In the genomic region with DNA sequence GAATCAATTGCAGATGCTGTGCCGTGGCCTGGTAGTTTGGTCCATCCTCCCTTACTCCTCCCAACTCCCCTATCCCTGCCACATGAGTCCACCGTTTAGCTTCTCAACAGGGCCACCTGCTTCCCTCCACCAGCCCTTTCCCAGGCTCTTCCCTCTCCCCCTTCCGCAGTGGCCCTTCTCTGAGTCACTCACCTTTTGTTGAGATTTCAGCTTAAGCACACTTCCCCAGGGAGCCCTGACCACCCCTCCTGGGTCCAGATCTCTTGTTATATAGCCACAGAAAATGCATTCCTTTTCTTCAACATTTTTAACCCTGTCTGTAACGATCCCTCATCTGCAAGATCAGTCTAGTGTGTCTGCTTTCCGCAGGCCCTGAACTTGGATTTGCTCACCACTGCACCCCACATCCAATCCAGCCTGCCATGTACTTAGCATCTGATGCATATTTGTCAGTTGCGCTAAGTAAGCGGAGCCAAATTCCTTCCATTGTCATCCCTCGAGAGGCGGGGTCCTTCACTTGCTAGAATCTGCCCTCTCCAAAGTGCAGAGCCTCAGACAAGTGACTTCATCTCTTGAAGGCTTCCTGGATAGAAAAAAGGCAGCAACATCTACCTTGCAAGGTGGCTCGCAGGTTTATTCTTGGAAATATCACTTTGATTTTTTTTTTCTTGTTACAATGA, we compare ENCODE assay signal across 20 cellular contexts. TPM values are rescaled to one million over a fixed set of nuclear protein-coding genes. Genes with fewer than 3 reads are reported as not detected.
DNase-seq lines count a peak whose midpoint lies in the region; ATAC-seq, FAIRE-seq and TF ChIP-seq lines count a peak whose summit lies in the region.
"Had no signal": no experiment of that assay in that cellular context is flagged by ENCODE, and none has a peak within 500 bp of the region (broad histone marks: within the 10 kb centered on the region; RNA-seq: fewer than 3 reads in every experiment).

No MANE protein-coding gene starts in this region.

- no peak overlapping the region for H2BK5ac ChIP-seq in H1 (ENCODE audit: low read depth, low read length)
- no peak overlapping the region for H2BK5ac ChIP-seq in mesendoderm (ENCODE audit: low read length)

- ATAC-seq in HG02981 (IDR thresholded peaks at IDR 0.05; ENCODE audit: unreplicated experiment), result no peak
- ATAC-seq: A549, K562, PC-3 had no signal

- H3K9me3 ChIP-seq in HUES48 (ENCODE audit: control insufficient read depth, insufficient read depth, low read length), result no peaks in the 10 kb centered on the region
- no peaks in the 10 kb centered on the region for H3K9me3 ChIP-seq in H1 (ENCODE audit: insufficient read depth in 2 of 2, low read depth in 1 of 2, low read length in 1 of 2)
- no peaks in the 10 kb centered on the region for H3K9me3 ChIP-seq in MM.1S (replicated peaks; ENCODE audit: insufficient read depth, low read length)
- H3K9me3 ChIP-seq: A549, HAP-1, SJSA1 had no signal

- peak overlapping the region; percentile 68 to 70 for H3K4me2 ChIP-seq in H1 (ENCODE audit: insufficient read depth in 1 of 2, low read depth in 2 of 2, low read length in 2 of 2)
- H3K4me2 ChIP-seq in mesendoderm (ENCODE audit: low read length), result no peak overlapping the region
- no peak overlapping the region for H3K4me2 ChIP-seq in MM.1S (ENCODE audit: low read depth, low read length)
- H3K4me2 ChIP-seq: A549 had no signal

- peak overlapping the region; percentile 75 for H2BK120ac ChIP-seq in H1 (replicated peaks; ENCODE audit: low read depth, low read length)
- no peak overlapping the region for H2BK120ac ChIP-seq in mesendoderm (ENCODE audit: low read depth, low read length)

- no peak for TF ChIP-seq EP300 in H1 (IDR thresholded peaks at IDR 0.05; ENCODE audit: borderline replicate concordance in 1 of 2, low read depth in 2 of 2, low read length in 2 of 2)

- CTCF ChIA-PET in H1 (lab: Charles Lee; ENCODE audit: partially characterized antibody), result interaction anchor here (1.0 to 7.4 kb wide), 10 partner anchors 9 to 97 kb away, joined by 3 to 75 read pairs (median 4); no protein-coding TSS in a partner anchor

- H3F3A ChIP-seq in MM.1S (ENCODE audit: insufficient read depth, low read length), result no peaks in the 10 kb centered on the region

- 0 out of 2 replicates have a peak overlapping the region, but pooled peaks have one; percentile 14 for H2BK15ac ChIP-seq in H1 (ENCODE audit: low read length)
- H2BK15ac ChIP-seq in mesendoderm (replicated peaks; ENCODE audit: low read depth), result no peak overlapping the region

- no peaks in the 10 kb centered on the region for H3K9me2 ChIP-seq in MM.1S (replicated peaks; ENCODE audit: insufficient read depth, low read length)

- H3K79me2 ChIP-seq in H1 (ENCODE audit: control insufficient read depth in 1 of 2, insufficient read depth in 2 of 2, low read length in 2 of 2), result no peaks in the 10 kb centered on the region
- no peaks in the 10 kb centered on the region for H3K79me2 ChIP-seq in mesendoderm (ENCODE audit: control insufficient read depth, insufficient read depth, low read length)
- H3K79me2 ChIP-seq in MM.1S (ENCODE audit: low read length), result no peaks in the 10 kb centered on the region

- no peaks in the 10 kb centered on the region for H3K79me1 ChIP-seq in H1 (ENCODE audit: low read depth, low read length)
- no peaks in the 10 kb centered on the region for H3K79me1 ChIP-seq in mesendoderm (ENCODE audit: low read length)

- H2BK20ac ChIP-seq in H1 (ENCODE audit: low read length), result peak overlapping the region; percentile 53; the same call in 1 of the 2 replicates

- DNase-seq in ELF-1 (ENCODE audit: low read depth, low spot score) (peak; percentile 51), H1 (ENCODE audit: low read depth in 1 of 2, low spot score in 2 of 2) (peak in 1 of 2 experiments; percentile 31), mesendoderm (peak; percentile 65), cortex of kidney (lab: John Stamatoyannopoulos, UW) (no peak), MM.1S (no peak), NCI-H1048 (lab: John Stamatoyannopoulos, UW) (no peak)
- DNase-seq: C1 segment of cervical spinal cord, NCI-H1694, NCI-H2171, NCI-H446 treated with DMSO at 0.1 percent for 48 hours, NCI-H748 treated with DMSO at 0.1 percent for 48 hours, PC-3 had no signal

- H3K9ac ChIP-seq in HUES48 (ENCODE audit: low read depth, low read length) (no peak overlapping the region), H1 (replicated peaks in 1 of 4; ENCODE audit: extremely low read depth in 1 of 4, low read depth in 3 of 4, low read length in 3 of 4) (no peak overlapping the region), mesendoderm (ENCODE audit: low read length) (no peak overlapping the region), MM.1S (ENCODE audit: low read length) (no peak overlapping the region)

- peak overlapping the region; percentile 6 for H4K91ac ChIP-seq in H1 (replicated peaks; ENCODE audit: insufficient read length, low read length)

- no peak overlapping the region for H4K8ac ChIP-seq in H1 (ENCODE audit: extremely low read depth, insufficient read depth, low read length)
- H4K8ac ChIP-seq in mesendoderm (ENCODE audit: low read depth, low read length), result no peak overlapping the region

- H3K4ac ChIP-seq in H1 (replicated peaks; ENCODE audit: insufficient read length, low read depth, low read length), result no peak overlapping the region
- no peak overlapping the region for H3K4ac ChIP-seq in mesendoderm (ENCODE audit: low read depth, low read length)

- H3K18ac ChIP-seq in H1 (ENCODE audit: extremely low read depth, low read length) (no peak overlapping the region; the same call in 1 of the 2 replicates), mesendoderm (ENCODE audit: low read length) (no peak overlapping the region)

- 0 out of 2 replicates have a peak overlapping the region, but pooled peaks have one; percentile 25 for H2AK5ac ChIP-seq in H1 (ENCODE audit: low read depth, low read length)
- no peak overlapping the region for H2AK5ac ChIP-seq in mesendoderm (ENCODE audit: low read length)

- H2BK12ac ChIP-seq in H1 (ENCODE audit: low read depth, low read length), result 0 out of 2 replicates have a peak overlapping the region, but pooled peaks have one; percentile 60

- H2AFZ ChIP-seq in H1 (ENCODE audit: low read length) (no peak overlapping the region), MM.1S (ENCODE audit: low read length) (no peak overlapping the region)

- TF ChIP-seq RAD21 in H1 (IDR thresholded peaks at IDR 0.05 in 1 of 2, conservative IDR thresholded peaks at IDR 0.05 in 1 of 2; ENCODE audit: low read depth in 2 of 2, low read length in 2 of 2), result 0 out of 4 replicates have a peak, but pooled peaks of 1 of the 2 experiments have one; percentile 3

- FAIRE-seq in H1 (lab: Jason Lieb, UNC), result peak; percentile 73
- FAIRE-seq: A549, K562 had no signal

- POLR2A ChIA-PET in H1 (lab: Charles Lee; ENCODE audit: partially characterized antibody), result interaction anchor here (1.0 to 2.4 kb wide), 8 partner anchors 9 to 69 kb away, joined by 3 to 7 read pairs (median 4); no protein-coding TSS in a partner anchor

- H3K4me1 ChIP-seq in HUES48 (ENCODE audit: control insufficient read depth, insufficient read depth, low read length) (peaks cover 35% of the 10 kb centered on the region), H1 (replicated peaks in 1 of 4; ENCODE audit: control insufficient read depth in 3 of 4, insufficient read depth in 4 of 4, low read length in 3 of 4) (peaks cover 18 to 48% (median 30%) of the 10 kb centered on the region in 4 experiments), mesendoderm (ENCODE audit: control insufficient read depth, low read depth, low read length) (peaks cover 5% of the 10 kb centered on the region), MM.1S (ENCODE audit: low read length) (no peaks in the 10 kb centered on the region)
- H3K4me1 ChIP-seq: A549, HAP-1, SJSA1 had no signal

- H3K27me3 ChIP-seq in HUES48 (ENCODE audit: control insufficient read depth, insufficient read depth, low read length) (no peaks in the 10 kb centered on the region), H1 (replicated peaks in 1 of 4; ENCODE audit: control insufficient read depth in 3 of 4, extremely low read depth in 1 of 4, insufficient read depth in 3 of 4, low read length in 3 of 4) (no peaks in the 10 kb centered on the region), mesendoderm (ENCODE audit: insufficient read depth, low read length, poor library complexity) (no peaks in the 10 kb centered on the region), MM.1S (replicated peaks; ENCODE audit: insufficient read depth, low read length) (no peaks in the 10 kb centered on the region)
- H3K27me3 ChIP-seq: SJSA1 had no signal

- TF ChIP-seq POLR2A in H1 (IDR thresholded peaks at IDR 0.05; ENCODE audit: control extremely low read depth in 1 of 2, low read depth in 2 of 2, low read length in 2 of 2), result no peak

- H4K20me1 ChIP-seq in H1 (replicated peaks in 1 of 2; ENCODE audit: control insufficient read depth in 1 of 2, insufficient read depth in 2 of 2, low read length in 2 of 2), result no peaks in the 10 kb centered on the region
- H4K20me1 ChIP-seq in MM.1S (ENCODE audit: insufficient read depth, low read length), result no peaks in the 10 kb centered on the region

- H3K23ac ChIP-seq in H1 (ENCODE audit: insufficient read length) (no peak overlapping the region), mesendoderm (ENCODE audit: low read length) (peak overlapping the region; percentile 66)

- H3K4me3 ChIP-seq in HUES48 (ENCODE audit: low read depth, low read length), result peak overlapping the region; percentile 18
- H3K4me3 ChIP-seq in H1 (ENCODE audit: extremely low read depth in 1 of 4, insufficient read depth in 2 of 4, low read depth in 3 of 4, low read length in 4 of 4), result peak overlapping the region in 1 of 4 experiments; percentile 31; a peak in 4 of 8 replicates
- H3K4me3 ChIP-seq in mesendoderm (ENCODE audit: low read length), result no peak overlapping the region
- no peak overlapping the region for H3K4me3 ChIP-seq in MM.1S (ENCODE audit: low read length)
- H3K4me3 ChIP-seq: A549, HAP-1, K562, SJSA1 had no signal

- TF ChIP-seq CTCF in H1 (IDR thresholded peaks at IDR 0.05; ENCODE audit: control extremely low read depth in 1 of 3, insufficient read depth in 1 of 3, low read depth in 1 of 3, low read length in 3 of 3) (no peak), MM.1S (IDR thresholded peaks at IDR 0.05; ENCODE audit: low read length) (no peak)

- H4K5ac ChIP-seq in H1 (ENCODE audit: insufficient read length, low read depth, low read length) (peak overlapping the region; percentile 16), mesendoderm (ENCODE audit: low read length) (no peak overlapping the region)

- WGBS in H1 (ENCODE audit: extremely low coverage in 1 of 2, insufficient coverage in 1 of 2, insufficient read length in 1 of 2, insufficient replicate concordance in 2 of 2, low coverage in 1 of 2, low lambda C conversion rate in 2 of 2, missing lambda C conversion rate in 1 of 2), 2 experiments, result 29% methylated on average over 10 of the region's 10 CpGs; no CpG with 5 or more reads in 1 of the 2 experiments
- WGBS in mesendoderm (ENCODE audit: extremely low coverage, insufficient coverage, low lambda C conversion rate), result no CpG with 5 or more reads among the region's 10 CpGs

- H3K23me2 ChIP-seq in H1 (ENCODE audit: low read depth, low read length), result 0 out of 2 replicates have a peak, but pooled peaks cover 2% of the 10 kb centered on the region

- no peak overlapping the region for H3K14ac ChIP-seq in H1 (ENCODE audit: insufficient read length)

- H3K56ac ChIP-seq in H1 (replicated peaks; ENCODE audit: insufficient read length, low read depth, low read length) (no peak overlapping the region), mesendoderm (ENCODE audit: low read length) (no peak overlapping the region)

- H3K36me3 ChIP-seq in HUES48 (ENCODE audit: control insufficient read depth, insufficient read depth, low read length) (no peaks in the 10 kb centered on the region), H1 (ENCODE audit: control insufficient read depth in 2 of 4, insufficient read depth in 4 of 4, low read length in 3 of 4) (no peaks in the 10 kb centered on the region), mesendoderm (ENCODE audit: control insufficient read depth, insufficient read depth, low read length) (no peaks in the 10 kb centered on the region), MM.1S (replicated peaks; ENCODE audit: insufficient read depth, low read length) (no peaks in the 10 kb centered on the region)
- H3K36me3 ChIP-seq: HAP-1, SJSA1 had no signal

- H3K27ac ChIP-seq in HUES48 (ENCODE audit: low read depth, low read length), result peak overlapping the region; percentile 70
- no peak overlapping the region for H3K27ac ChIP-seq in H1 (ENCODE audit: low read depth, low read length)
- no peak overlapping the region for H3K27ac ChIP-seq in mesendoderm (ENCODE audit: low read depth, low read length)
- H3K27ac ChIP-seq in MM.1S (ENCODE audit: low read length), result no peak overlapping the region
- H3K27ac ChIP-seq: A549, SJSA1 had no signal

RNA-seq across cellular contexts. Expression of gene TMEM63C, which starts 41.1 kb away (rescaled TPM):
- 7.0 and 7.6 TPM in 2 replicates for total RNA-seq in H1 (2021; fragmentation: NEBNext Ultra II Directional; extraction: Animal tissue kit (Norgen Biotek cat#: 25700))
- polyA plus RNA-seq in H1 (2011; rRNA removed), result 3.0 and 3.7 TPM in 2 replicates
- polyA plus RNA-seq in H1 (2011; cell fraction: cytosol; rRNA removed), result 3.6 TPM
- 7.8 TPM for polyA plus RNA-seq in H1 (2011; cell fraction: nucleus; rRNA removed)
- 4.5 to 6.5 TPM (median 5.4 TPM) in 4 replicates for polyA plus RNA-seq in H1 (2012, experiment 1 of 2)
- polyA plus RNA-seq in H1 (2012, experiment 2 of 2), result 2.4 TPM
- polyA plus RNA-seq in H1 (2013, experiment 1 of 2), result 7.3 TPM
- 6.9 TPM for polyA plus RNA-seq in H1 (2013, experiment 2 of 2)
- 6.0 and 7.1 TPM in 2 replicates for polyA minus RNA-seq in H1 (2011; rRNA and poly(A)+ RNA removed)
- polyA minus RNA-seq in H1 (2011; cell fraction: cytosol; rRNA and poly(A)+ RNA removed), result 4.5 TPM
- 7.2 TPM for polyA minus RNA-seq in H1 (2011; cell fraction: nucleus; rRNA and poly(A)+ RNA removed)
- polyA plus RNA-seq in mesendoderm (2013, experiment 1 of 2), result 2.3 TPM
- 2.1 TPM for polyA plus RNA-seq in mesendoderm (2013, experiment 2 of 2)
- total RNA-seq: K562 had no signal

RNA-seq across cellular contexts. Expression of gene NGB, which starts 48.3 kb away (rescaled TPM):
- 0.30 and 0.55 TPM in 2 replicates for total RNA-seq in H1 (2021; fragmentation: NEBNext Ultra II Directional; extraction: Animal tissue kit (Norgen Biotek cat#: 25700))
- 0.60 and 0.78 TPM in 2 replicates for polyA plus RNA-seq in H1 (2011; rRNA removed)
- polyA plus RNA-seq in H1 (2011; cell fraction: cytosol; rRNA removed), result 0.41 TPM
- 0.78 TPM for polyA plus RNA-seq in H1 (2011; cell fraction: nucleus; rRNA removed)
- polyA plus RNA-seq in H1 (2012, experiment 1 of 2), result 0.30 to 0.57 TPM (median 0.43 TPM) in 4 replicates
- polyA plus RNA-seq in H1 (2012, experiment 2 of 2), result 0.50 TPM
- 0.32 TPM for polyA plus RNA-seq in H1 (2013, experiment 1 of 2)
- polyA plus RNA-seq in H1 (2013, experiment 2 of 2), result 0.26 TPM
- 0.07 and 0.32 TPM in 2 replicates for polyA minus RNA-seq in H1 (2011; rRNA and poly(A)+ RNA removed)
- polyA minus RNA-seq in H1 (2011; cell fraction: cytosol; rRNA and poly(A)+ RNA removed), result not detected
- not detected for polyA minus RNA-seq in H1 (2011; cell fraction: nucleus; rRNA and poly(A)+ RNA removed)
- polyA plus RNA-seq in mesendoderm (2013, experiment 1 of 2), result 0.11 TPM
- 0.15 TPM for polyA plus RNA-seq in mesendoderm (2013, experiment 2 of 2)
- total RNA-seq: Daoy, HT-29, K562, PC-3, SJSA1 had no signal
- polyA plus RNA-seq: A549, K562 had no signal

Comparison
In these comparisons a context has a peak if more than half of its experiments do, and no peak if none do; other contexts are left out.
1. DNase-seq: peak in ELF-1 (single experiment) and mesendoderm (single experiment); none in cortex of kidney (single experiment), MM.1S (single experiment) and NCI-H1048 (single experiment).
2. H3K4me2 ChIP-seq: peak in H1 (2 of 2); none in mesendoderm (single experiment) and MM.1S (single experiment).